19 cellular contexts compared by ENCODE assay signal in genomic region chr22:22815397-22816170, GRCh38.
A peak's percentile ranks its signal among the peaks of the same experiment; 100 is the strongest.
DNase-seq lines count a peak whose midpoint lies in the region; ATAC-seq lines count a peak whose summit lies in the region.
"Had no signal": no experiment of that assay in that cellular context is flagged by ENCODE, and none has a peak within 500 bp of the region (broad histone marks: within the 10 kb centered on the region; RNA-seq: fewer than 3 reads in every experiment).

No MANE protein-coding gene starts in this region.

- no peaks in the 10 kb centered on the region for H3K36me3 ChIP-seq in thymus (ENCODE audit: control insufficient read depth, insufficient read depth)
- H3K36me3 ChIP-seq: HAP-1, neutrophil, tibial artery had no signal

- no peak overlapping the region for H3K4me3 ChIP-seq in thymus (ENCODE audit: low read length)
- H3K4me3 ChIP-seq: HAP-1, PC-9, tibial artery had no signal

- DNase-seq in activated naive CD4-positive, alpha-beta T cell treated with anti-CD3 and anti-CD28 coated beads, Interleukin-2, amount 10 ng/mL, durations not matched to agents 7 days and 5 days = no peak
- DNase-seq in activated naive CD4-positive, alpha-beta T cell treated with anti-CD3 and anti-CD28 coated beads, Interleukin-2, amount 50 U/mL, for 16 hours = no peak
- DNase-seq in NOMO-1 treated with DMSO at 0.1 percent for 48 hours (lab: John Stamatoyannopoulos, UW; ENCODE audit: unreplicated experiment) (peak; percentile 98), COLO668 (lab: John Stamatoyannopoulos, UW; ENCODE audit: unreplicated experiment) (no peak), NCI-H748 treated with DMSO at 0.1 percent for 48 hours (lab: John Stamatoyannopoulos, UW) (no peak)
- DNase-seq: activated CD4-positive, alpha-beta T cell treated with anti-CD3 and anti-CD28 coated beads, Interleukin-2, amount 50 U/mL, for 1 hour; activated T-cell treated with anti-CD3 and anti-CD28 coated beads, Interleukin-2, amount 50 U/mL, for 4 hours; EL; MM.1S; NCI-H2081 treated with DMSO at 0.1 percent for 48 hours; PC-9; retina; SK-N-SH; tibial artery had no signal

- peak overlapping the region; percentile 86 for H3K27ac Mint-ChIP-seq in activated naive CD4-positive, alpha-beta T cell treated with anti-CD3 and anti-CD28 coated beads, Interleukin-2, amount 10 ng/mL, durations not matched to agents 7 days and 5 days
- peak overlapping the region; percentile 7 for H3K27ac Mint-ChIP-seq in activated naive CD8-positive, alpha-beta T cell

- peaks cover 73% of the 10 kb centered on the region for H3K4me1 Mint-ChIP-seq in activated naive CD4-positive, alpha-beta T cell treated with anti-CD3 and anti-CD28 coated beads, Interleukin-2, amount 10 ng/mL, durations not matched to agents 7 days and 5 days
- H3K4me1 Mint-ChIP-seq in activated naive CD8-positive, alpha-beta T cell (ENCODE audit: low read depth) = peaks cover 79% of the 10 kb centered on the region

- no peak for ATAC-seq in GM18870 (IDR thresholded peaks at IDR 0.05; ENCODE audit: unreplicated experiment)
- ATAC-seq: activated T-cell treated with anti-CD3 and anti-CD28 coated beads, Interleukin-2, amount 50 U/mL, for 4 hours had no signal

- H3K9me3 Mint-ChIP-seq in activated naive CD4-positive, alpha-beta T cell treated with anti-CD3 and anti-CD28 coated beads, Interleukin-2, amount 10 ng/mL, durations not matched to agents 7 days and 5 days = no peaks in the 10 kb centered on the region
- no peaks in the 10 kb centered on the region for H3K9me3 Mint-ChIP-seq in activated naive CD8-positive, alpha-beta T cell (ENCODE audit: low read depth)
- H3K9me3 Mint-ChIP-seq: activated T-cell treated with anti-CD3 and anti-CD28 coated beads, Interleukin-2, amount 50 U/mL, for 4 hours had no signal

- no peak overlapping the region for H3K4me3 Mint-ChIP-seq in activated naive CD4-positive, alpha-beta T cell treated with anti-CD3 and anti-CD28 coated beads, Interleukin-2, amount 10 ng/mL, durations not matched to agents 7 days and 5 days
- H3K4me3 Mint-ChIP-seq in activated naive CD8-positive, alpha-beta T cell = no peak overlapping the region
- H3K4me3 Mint-ChIP-seq: activated T-cell treated with anti-CD3 and anti-CD28 coated beads, Interleukin-2, amount 50 U/mL, for 4 hours had no signal

- H3K36me3 Mint-ChIP-seq in activated naive CD4-positive, alpha-beta T cell treated with anti-CD3 and anti-CD28 coated beads, Interleukin-2, amount 10 ng/mL, durations not matched to agents 7 days and 5 days = peaks cover 6% of the 10 kb centered on the region
- H3K36me3 Mint-ChIP-seq in activated naive CD8-positive, alpha-beta T cell = no peaks in the 10 kb centered on the region

- 25% methylated on average over 5 of the region's 5 CpGs for WGBS in thymus

- H3K27me3 Mint-ChIP-seq in activated naive CD4-positive, alpha-beta T cell treated with anti-CD3 and anti-CD28 coated beads, Interleukin-2, amount 10 ng/mL, durations not matched to agents 7 days and 5 days = no peaks in the 10 kb centered on the region
- no peaks in the 10 kb centered on the region for H3K27me3 Mint-ChIP-seq in activated naive CD8-positive, alpha-beta T cell

- peak overlapping the region; percentile 88 for H3K27ac ChIP-seq in thymus (ENCODE audit: low read depth)
- H3K27ac ChIP-seq: neutrophil, PC-9, tibial artery had no signal

- peaks cover 42% of the 10 kb centered on the region for H3K4me1 ChIP-seq in thymus (ENCODE audit: control insufficient read depth, insufficient read depth, low read length)
- H3K4me1 ChIP-seq: HAP-1, tibial artery had no signal

- CTCF ChIA-PET in activated naive CD4-positive, alpha-beta T cell treated with anti-CD3 and anti-CD28 coated beads, Interleukin-2, amount 10 ng/mL, durations not matched to agents 7 days and 5 days (lab: Charles Lee) = interaction anchor here (1.1 to 13.8 kb wide), 6 partner anchors 8 to 141 kb away, joined by 3 to 191 read pairs (median 3); no protein-coding TSS in a partner anchor

- H3K9me3 ChIP-seq in thymus (ENCODE audit: control insufficient read depth) = no peaks in the 10 kb centered on the region
- H3K9me3 ChIP-seq: HAP-1, neutrophil, SK-N-SH, tibial artery had no signal

- H3K27me3 ChIP-seq in thymus (ENCODE audit: control insufficient read depth, insufficient read depth) = no peaks in the 10 kb centered on the region
- H3K27me3 ChIP-seq: neutrophil had no signal
